16 cellular contexts compared by ENCODE assay signal in genomic region chr2:20205915-20206524, GRCh38. TPM values are rescaled to one million over a fixed set of nuclear protein-coding genes. Genes with fewer than 3 reads are reported as not detected.
DNase-seq lines count a peak whose midpoint lies in the region; ATAC-seq and TF ChIP-seq lines count a peak whose summit lies in the region.
"Had no signal": no experiment of that assay in that cellular context is flagged by ENCODE, and none has a peak within 500 bp of the region (broad histone marks: within the 10 kb centered on the region; RNA-seq: fewer than 3 reads in every experiment).

No MANE protein-coding gene starts in this region.

- no peak for TF ChIP-seq POLR2A in thyroid gland (IDR thresholded peaks at IDR 0.05)

- H3K27me3 ChIP-seq in mammary epithelial cell (ENCODE audit: insufficient read depth, low read length) (no peaks in the 10 kb centered on the region), liver (ENCODE audit: control insufficient read depth in 4 of 4, insufficient read depth in 4 of 4, low read length in 3 of 4) (no peaks in the 10 kb centered on the region), thyroid gland (no peaks in the 10 kb centered on the region)
- H3K27me3 ChIP-seq: ascending aorta, gastroesophageal sphincter had no signal

- dilution Hi-C loops in mammary epithelial cell (cut with HindIII; ENCODE audit: low sequenced_read_pairs) = loop anchor here (5.0 kb wide), 1 partner anchor 34 kb away; no protein-coding TSS in a partner anchor

- DNase-seq in HT-29 (ENCODE audit: low spot score) (peak; percentile 69), mammary epithelial cell (peak; percentile 55), thyroid gland (peak; percentile 19 to 39), NCI-H2107 (lab: John Stamatoyannopoulos, UW) (no peak), NCI-H1694 treated with DMSO at 0.1 percent for 48 hours (lab: John Stamatoyannopoulos, UW) (no peak)
- no peak for DNase-seq in activated effector memory CD4-positive, alpha-beta T cell treated with Interleukin-2 at 50 U/mL for 16 hours
- DNase-seq: activated CD4-positive, alpha-beta T cell treated with anti-CD3 and anti-CD28 coated beads for 48 hours; activated CD8-positive, alpha-beta memory T cell treated with anti-CD3 and anti-CD28 coated beads, Interleukin-2, amount 50 U/mL, for 4 hours; activated naive CD4-positive, alpha-beta T cell; IMR-90; mesendoderm; MV-4-11 had no signal

- H3K9ac ChIP-seq in mammary epithelial cell (ENCODE audit: insufficient read depth, low read length) (peak overlapping the region; percentile 19), liver (ENCODE audit: low read depth in 1 of 2, low read length in 2 of 2) (peak overlapping the region; percentile 61 to 70)

- H3K27ac ChIP-seq in mammary epithelial cell (ENCODE audit: insufficient read depth, low read depth, low read length) = peak overlapping the region; percentile 69
- H3K27ac ChIP-seq in liver (ENCODE audit: low read depth in 1 of 2, low read length in 2 of 2) = peak overlapping the region; percentile 94 to 98
- H3K27ac ChIP-seq in thyroid gland = peak overlapping the region in 2 of 3 donors; percentile 1 to 49
- H3K27ac ChIP-seq: ascending aorta, gastroesophageal sphincter had no signal

- H3K36me3 ChIP-seq in mammary epithelial cell (ENCODE audit: insufficient read depth, low read length) (peaks cover 38% of the 10 kb centered on the region), liver (ENCODE audit: control insufficient read depth in 4 of 4, insufficient read depth in 3 of 4, low read depth in 1 of 4, low read length in 3 of 4) (peaks cover 0 to 8% (median 2%) of the 10 kb centered on the region in 4 donors), thyroid gland (no peaks in the 10 kb centered on the region)
- H3K36me3 ChIP-seq: ascending aorta, gastroesophageal sphincter had no signal

- no peak for ATAC-seq in GM21515 (IDR thresholded peaks at IDR 0.05; ENCODE audit: unreplicated experiment)
- ATAC-seq: gastroesophageal sphincter had no signal

- CTCF ChIA-PET in mammary epithelial cell (lab: Charles Lee; ENCODE audit: low non-redundant PET) = no interaction called here

- TF ChIP-seq CTCF in mammary epithelial cell (conservative IDR thresholded peaks at IDR 0.05 in 1 of 2, IDR thresholded peaks at IDR 0.05 in 1 of 2; ENCODE audit: extremely low read depth in 1 of 2, insufficient read depth in 1 of 2, low read depth in 1 of 2, low read length in 2 of 2) (peak in 1 of 2 donors; percentile 47), liver (IDR thresholded peaks at IDR 0.05; ENCODE audit: low read depth, low read length, missing input control) (no peak), thyroid gland (IDR thresholded peaks at IDR 0.05) (peak in 1 of 6 experiments; percentile 14)

- H3K4me2 ChIP-seq in mammary epithelial cell (ENCODE audit: insufficient read depth, low read depth, low read length) = peak overlapping the region; percentile 49

- H2AFZ ChIP-seq in mammary epithelial cell (ENCODE audit: low read depth, low read length) = no peak overlapping the region

- 0% methylated on average over 3 of the region's 10 CpGs for WGBS in mammary epithelial cell (ENCODE audit: low coverage, missing lambda C conversion rate)
- 34% methylated on average over 10 of the region's 10 CpGs for WGBS in liver
- 67 to 78% methylated on average over 6 of the region's 10 CpGs for WGBS in thyroid gland, 2 donors

- H3K4me1 ChIP-seq in mammary epithelial cell (ENCODE audit: insufficient read depth, low read length) (peaks cover 75% of the 10 kb centered on the region), liver (ENCODE audit: control insufficient read depth in 4 of 4, insufficient read depth in 4 of 4, low read length in 3 of 4) (peaks cover 31 to 96% (median 64%) of the 10 kb centered on the region in 4 donors), thyroid gland (peaks cover 3 to 35% of the 10 kb centered on the region in 2 donors)
- H3K4me1 ChIP-seq: ascending aorta, gastroesophageal sphincter had no signal

- H3K4me3 ChIP-seq in mammary epithelial cell (replicated peaks in 1 of 3; ENCODE audit: insufficient read depth in 1 of 3, low read depth in 2 of 3, low read length in 3 of 3) (no peak overlapping the region), liver (ENCODE audit: low read depth in 1 of 3, low read length in 3 of 3) (no peak overlapping the region), thyroid gland (replicated peaks in 1 of 3) (no peak overlapping the region)
- H3K4me3 ChIP-seq: ascending aorta, gastroesophageal sphincter had no signal

- H3K9me3 ChIP-seq in mammary epithelial cell (replicated peaks; ENCODE audit: insufficient read depth, low read length) (no peaks in the 10 kb centered on the region), liver (ENCODE audit: control insufficient read depth in 4 of 4, low read length in 3 of 4) (no peaks in the 10 kb centered on the region), thyroid gland (no peaks in the 10 kb centered on the region)
- H3K9me3 ChIP-seq: ascending aorta, gastroesophageal sphincter had no signal

- in situ Hi-C loops in mammary epithelial cell (cut with MboI; ENCODE audit: low sequenced_read_pairs in 2 of 2) = loop anchor here in 1 of 2 donors (5.0 kb wide), 1 partner anchor 99 kb away; no protein-coding TSS in a partner anchor

- intact Hi-C loops in mammary epithelial cell (cut with micrococcal nuclease) (loop anchor here (2.0 kb wide), 1 partner anchor 17 kb away; no protein-coding TSS in a partner anchor), thyroid gland (cut with DNase I) (no loop called here)

- no TSS peak for BruUV-seq in mammary epithelial cell (replicated peaks; lab: Mats Ljungman, UMichigan)

- H4K20me1 ChIP-seq in mammary epithelial cell (ENCODE audit: insufficient read depth, low read length) = no peaks in the 10 kb centered on the region

- peak; percentile 48 to 49 for TF ChIP-seq RAD21 in liver (IDR thresholded peaks at IDR 0.05)

- peaks cover 87% of the 10 kb centered on the region for H3K79me2 ChIP-seq in mammary epithelial cell (ENCODE audit: insufficient read depth, low read length)

TF ChIP-seq in liver, 16 proteins besides CTCF, POLR2A, EP300 and RAD21 (continues in another document):
- peak; percentile 61 to 67 for TF ChIP-seq HNF4A (conservative IDR thresholded peaks at IDR 0.05)
- no peak for TF ChIP-seq GABPA (IDR thresholded peaks at IDR 0.05 in 1 of 2, conservative IDR thresholded peaks at IDR 0.05 in 1 of 2)
- TF ChIP-seq TAF1 (conservative IDR thresholded peaks at IDR 0.05) = peak; percentile 20
- no peak for TF ChIP-seq ZBTB33 (IDR thresholded peaks at IDR 0.05)
- TF ChIP-seq REST (IDR thresholded peaks at IDR 0.05) = peak; percentile 15
- TF ChIP-seq RXRA (IDR thresholded peaks at IDR 0.05) = peak; percentile 42 to 71
- TF ChIP-seq, protein P1, sequence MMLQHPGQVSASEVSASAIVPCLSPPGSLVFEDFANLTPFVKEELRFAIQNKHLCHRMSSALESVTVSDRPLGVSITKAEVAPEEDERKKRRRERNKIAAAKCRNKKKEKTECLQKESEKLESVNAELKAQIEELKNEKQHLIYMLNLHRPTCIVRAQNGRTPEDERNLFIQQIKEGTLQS (IDR thresholded peaks at IDR 0.05) = no peak
- peak; percentile 42 to 82 for TF ChIP-seq EGR1 (IDR thresholded peaks at IDR 0.05; ENCODE audit: low read depth in 2 of 2)
- peak; percentile 31 for TF ChIP-seq FOXA1 (IDR thresholded peaks at IDR 0.05)
- TF ChIP-seq, protein P2, sequence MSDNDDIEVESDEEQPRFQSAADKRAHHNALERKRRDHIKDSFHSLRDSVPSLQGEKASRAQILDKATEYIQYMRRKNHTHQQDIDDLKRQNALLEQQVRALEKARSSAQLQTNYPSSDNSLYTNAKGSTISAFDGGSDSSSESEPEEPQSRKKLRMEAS (IDR thresholded peaks at IDR 0.05) = no peak

RNA-seq across cellular contexts. Expression of gene SDC1, which starts 18.9 kb away (rescaled TPM):
- 304 and 307 TPM in 2 replicates for total RNA-seq in HT-29 (2014; rRNA removed; shearing (Covaris generic))
- total RNA-seq in mammary epithelial cell (1,000 to 10,000 TPM in 1 of 2 donors, 100 to 1,000 TPM in 1; 574 to 1,408 TPM), liver (100 to 1,000 TPM in 1 of 2 donors, 10 to 100 TPM in 1; 99.6 to 269 TPM), thyroid gland (10 to 100 TPM; 21.9 to 28.0 (median 24.7) TPM)
- polyA plus RNA-seq in mammary epithelial cell (1,215 TPM), liver (100 to 1,000 TPM; 124 to 363 TPM)
- polyA minus RNA-seq in mammary epithelial cell = 602 TPM

Comparison
In these comparisons a context has a peak if more than half of its experiments do, and no peak if none do; other contexts are left out.
1. DNase-seq: peak in HT-29 (single experiment), mammary epithelial cell (single experiment) and thyroid gland (2 of 2); none in activated effector memory CD4-positive, alpha-beta T cell treated with Interleukin-2 at 50 U/mL for 16 hours (single experiment), NCI-H2107 (single experiment) and NCI-H1694 treated with DMSO at 0.1 percent for 48 hours (single experiment).
2. H3K27ac ChIP-seq: peak in every context shown above with its lines; median percentile 96 in liver; 69 in mammary epithelial cell; 25 in thyroid gland.